ENCODE assay signal across 11 cellular contexts in the genomic region with DNA sequence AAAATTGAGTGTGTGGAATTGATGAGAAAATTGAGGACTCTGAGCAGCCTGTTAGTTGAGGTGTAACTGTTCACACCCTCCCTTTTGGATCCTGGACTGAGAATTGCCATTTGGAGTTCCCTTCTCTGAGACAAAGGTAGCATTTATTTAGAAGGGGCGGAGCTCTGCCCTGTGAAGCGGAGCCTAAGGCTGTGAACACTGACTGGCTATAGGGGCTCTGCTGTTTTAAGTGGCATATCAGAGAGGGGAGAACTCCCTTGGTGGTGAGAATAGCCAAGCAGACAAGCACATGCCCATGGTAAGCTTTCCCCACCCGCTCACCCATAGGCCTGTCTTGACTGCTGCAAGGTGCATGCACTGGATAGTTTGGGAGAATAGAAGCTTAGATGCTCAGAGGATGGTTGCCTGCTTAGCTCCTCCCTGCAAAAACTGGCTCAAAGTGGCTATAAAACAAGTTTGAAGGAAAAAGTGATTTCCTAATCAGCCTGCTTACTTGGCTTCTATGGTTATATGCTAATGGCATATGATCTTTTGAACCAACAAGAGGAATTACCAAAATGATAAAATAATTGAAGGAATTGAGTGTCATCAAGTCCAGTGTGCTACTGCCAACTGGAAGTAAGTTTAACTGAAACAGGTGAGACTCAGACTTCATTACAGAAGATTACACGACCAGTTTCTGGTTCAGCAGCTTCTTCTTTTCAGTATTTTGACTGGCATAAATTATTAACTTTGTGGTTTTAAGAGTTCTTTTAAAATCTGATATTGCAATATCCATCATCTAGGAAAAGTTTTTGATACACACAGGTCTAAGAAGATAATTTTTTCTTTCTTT.
DNase-seq lines count a peak whose midpoint lies in the region; ATAC-seq and TF ChIP-seq lines count a peak whose summit lies in the region.
"Had no signal": no experiment of that assay in that cellular context is flagged by ENCODE, and none has a peak within 500 bp of the region (broad histone marks: within the 10 kb centered on the region; RNA-seq: fewer than 3 reads in every experiment).

No MANE protein-coding gene starts in this region.

- H3K27ac Mint-ChIP-seq in effector memory CD8-positive, alpha-beta T cell = peak overlapping the region; percentile 64 to 69
- H3K27ac Mint-ChIP-seq in HFFc6 = no peak overlapping the region

- intact Hi-C loops in spleen (cut with DNase I; ENCODE audit: low total_unique reads) = no loop called here

- 77 to 88% (median 81%) methylated on average over 4 of the region's 4 CpGs for WGBS in spleen, 5 donors

- in situ Hi-C loops in HAP-1 (cut with MboI; ENCODE audit: low sequenced_read_pairs) = no loop called here

- H3K36me3 ChIP-seq in spleen = peaks cover 0 to 25% (median 11%) of the 10 kb centered on the region in 6 donors
- H3K36me3 ChIP-seq in HAP-1 (replicated peaks) = peaks cover 5% of the 10 kb centered on the region

- H3K4me3 ChIP-seq in spleen (no peak overlapping the region), HAP-1 (no peak overlapping the region)
- H3K4me3 ChIP-seq: SK-N-MC had no signal

- H3K9me3 ChIP-seq in spleen = no peaks in the 10 kb centered on the region
- H3K9me3 ChIP-seq in HAP-1 = peaks cover 2% of the 10 kb centered on the region; the same call in 1 of the 2 replicates

- no peak for DNase-seq in effector memory CD8-positive, alpha-beta T cell
- DNase-seq in spleen (no peak), HFFc6 (no peak), HAP-1 (ENCODE audit: low spot score in 2 of 2) (no peak), NCI-H1092 (lab: John Stamatoyannopoulos, UW) (no peak), NCI-H446 treated with DMSO at 0.1 percent for 48 hours (lab: John Stamatoyannopoulos, UW) (no peak)
- DNase-seq: DMS53, natural killer cell had no signal

- H3K36me3 Mint-ChIP-seq in effector memory CD8-positive, alpha-beta T cell (ENCODE audit: insufficient read depth) = peaks cover 17% of the 10 kb centered on the region
- peaks cover 5% of the 10 kb centered on the region; the same call in 1 of the 2 replicates for H3K36me3 Mint-ChIP-seq in HFFc6 (ENCODE audit: low read depth)
- H3K36me3 Mint-ChIP-seq: natural killer cell had no signal

- no peak for TF ChIP-seq POLR2A in spleen (IDR thresholded peaks at IDR 0.05)

- H3K9me3 Mint-ChIP-seq in effector memory CD8-positive, alpha-beta T cell = no peaks in the 10 kb centered on the region
- H3K9me3 Mint-ChIP-seq in HFFc6 = no peaks in the 10 kb centered on the region
- H3K9me3 Mint-ChIP-seq: natural killer cell had no signal

- ATAC-seq in GM19372 (IDR thresholded peaks at IDR 0.05; ENCODE audit: low read depth, unreplicated experiment) (peak; percentile 53), HG03066 (IDR thresholded peaks at IDR 0.05; ENCODE audit: low read depth, unreplicated experiment) (peak; percentile 42)
- ATAC-seq in effector memory CD8-positive, alpha-beta T cell (replicated peaks) = no peak

- H3K4me1 ChIP-seq in spleen (peaks cover 43 to 89% (median 73%) of the 10 kb centered on the region in 6 donors), HAP-1 (peaks cover 20% of the 10 kb centered on the region)

- H3K4me3 Mint-ChIP-seq in effector memory CD8-positive, alpha-beta T cell = no peak overlapping the region
- H3K4me3 Mint-ChIP-seq in HFFc6 = no peak overlapping the region

- no peaks in the 10 kb centered on the region for H3K27me3 Mint-ChIP-seq in effector memory CD8-positive, alpha-beta T cell
- H3K27me3 Mint-ChIP-seq in HFFc6 (ENCODE audit: insufficient read depth) = no peaks in the 10 kb centered on the region

- peak overlapping the region in 5 of 8 donors; percentile 9 to 79 (median 22) for H3K27ac ChIP-seq in spleen
- H3K27ac ChIP-seq: SK-N-MC had no signal

- H3K4me1 Mint-ChIP-seq in effector memory CD8-positive, alpha-beta T cell (ENCODE audit: low read depth in 2 of 2) = peaks cover 24 to 31% of the 10 kb centered on the region in 2 donors
- H3K4me1 Mint-ChIP-seq in HFFc6 (ENCODE audit: low read depth) = peaks cover 31% of the 10 kb centered on the region

- no peaks in the 10 kb centered on the region for H3K27me3 ChIP-seq in spleen (replicated peaks in 1 of 7)
- H3K27me3 ChIP-seq in HAP-1 (ENCODE audit: low read depth) = no peaks in the 10 kb centered on the region

- no peak for TF ChIP-seq CTCF in spleen (IDR thresholded peaks at IDR 0.05 in 8 of 11, conservative IDR thresholded peaks at IDR 0.05 in 3 of 11)
- no peak for TF ChIP-seq CTCF in HFFc6 (IDR thresholded peaks at IDR 0.05)
